In genomic region chr19:35552534-35553384, GRCh38 we compare ENCODE assay signal across 1 cellular context.
TF ChIP-seq lines count a peak whose summit lies in the region.

No MANE protein-coding gene starts in this region.

TF ChIP-seq in HepG2, 621 proteins besides CTCF, POLR2A, EP300 and RAD21 (continues in another document):
- TF ChIP-seq KDM2A (CRISPR knock-in tag; IDR thresholded peaks at IDR 0.05; ENCODE audit: borderline replicate concordance, low read depth) = 0 out of 2 replicates have a peak, but pooled peaks have one; percentile 28
- TF ChIP-seq SETDB1 (CRISPR knock-in tag; IDR thresholded peaks at IDR 0.05; ENCODE audit: borderline replicate concordance) = no peak
- no peak for TF ChIP-seq THAP7 (CRISPR knock-in tag; IDR thresholded peaks at IDR 0.05)
- TF ChIP-seq RBAK (CRISPR knock-in tag; IDR thresholded peaks at IDR 0.05) = no peak
- no peak for TF ChIP-seq SRSF4 (IDR thresholded peaks at IDR 0.05; ENCODE audit: low read depth, low read length, poor library complexity, severe bottlenecking)
- TF ChIP-seq ZNF576 (CRISPR knock-in tag; IDR thresholded peaks at IDR 0.05) = no peak
- no peak for TF ChIP-seq PCBP1 (IDR thresholded peaks at IDR 0.05; ENCODE audit: borderline replicate concordance, low read depth, low read length)
- no peak for TF ChIP-seq NFKB2 (CRISPR knock-in tag; IDR thresholded peaks at IDR 0.05; ENCODE audit: borderline replicate concordance)
- no peak for TF ChIP-seq YY1 (IDR thresholded peaks at IDR 0.05; ENCODE audit: insufficient read depth, insufficient replicate concordance, low read depth, low read length)
- TF ChIP-seq ZNF484 (CRISPR knock-in tag; IDR thresholded peaks at IDR 0.05; ENCODE audit: borderline replicate concordance, low read depth) = no peak
- TF ChIP-seq ATF1 (CRISPR knock-in tag; IDR thresholded peaks at IDR 0.05) = no peak
- TF ChIP-seq ZNF704 (CRISPR knock-in tag; IDR thresholded peaks at IDR 0.05; ENCODE audit: borderline replicate concordance) = no peak
- no peak for TF ChIP-seq NAIF1 (CRISPR knock-in tag; IDR thresholded peaks at IDR 0.05; ENCODE audit: borderline replicate concordance)
- no peak for TF ChIP-seq PRPF4 (IDR thresholded peaks at IDR 0.05; ENCODE audit: low read depth, low read length, poor library complexity, severe bottlenecking)
- no peak for TF ChIP-seq ZNF329 (CRISPR knock-in tag; IDR thresholded peaks at IDR 0.05; ENCODE audit: low read depth)
- TF ChIP-seq ATF4 (CRISPR knock-in tag; IDR thresholded peaks at IDR 0.05) = no peak
- no peak for TF ChIP-seq DR1 (CRISPR knock-in tag; IDR thresholded peaks at IDR 0.05)
- TF ChIP-seq MYPOP (CRISPR knock-in tag; IDR thresholded peaks at IDR 0.05) = no peak
- no peak for TF ChIP-seq SRSF9 (IDR thresholded peaks at IDR 0.05; ENCODE audit: borderline replicate concordance, insufficient read depth, low read depth, low read length, poor library complexity, severe bottlenecking)
- no peak for TF ChIP-seq ZNF24 (IDR thresholded peaks at IDR 0.05)
- no peak for TF ChIP-seq TFDP1 (CRISPR knock-in tag; IDR thresholded peaks at IDR 0.05; ENCODE audit: borderline replicate concordance)
- TF ChIP-seq ZNF253 (CRISPR knock-in tag; IDR thresholded peaks at IDR 0.05; ENCODE audit: borderline replicate concordance) = no peak
- TF ChIP-seq ZMAT5 (CRISPR knock-in tag; IDR thresholded peaks at IDR 0.05; ENCODE audit: borderline replicate concordance, low read depth) = no peak
- no peak for TF ChIP-seq MNT (IDR thresholded peaks at IDR 0.05)
- TF ChIP-seq ZNF282 (IDR thresholded peaks at IDR 0.05; ENCODE audit: partially characterized antibody) = no peak
- TF ChIP-seq ZNF292 (CRISPR knock-in tag; IDR thresholded peaks at IDR 0.05; ENCODE audit: borderline replicate concordance, low read depth) = peak; percentile 83; the same call in 1 of the 2 replicates
- no peak for TF ChIP-seq CBX5 (CRISPR knock-in tag; IDR thresholded peaks at IDR 0.05; ENCODE audit: borderline replicate concordance)
- no peak for TF ChIP-seq ZNF34 (CRISPR knock-in tag; IDR thresholded peaks at IDR 0.05; ENCODE audit: borderline replicate concordance)
- no peak for TF ChIP-seq AKAP8 (CRISPR knock-in tag; IDR thresholded peaks at IDR 0.05)
- TF ChIP-seq GATA4 (IDR thresholded peaks at IDR 0.05; ENCODE audit: borderline replicate concordance, low read depth) = no peak
- TF ChIP-seq CCDC6 (CRISPR knock-in tag; IDR thresholded peaks at IDR 0.05) = no peak
- TF ChIP-seq KAT8 (CRISPR knock-in tag; IDR thresholded peaks at IDR 0.05) = no peak
- TF ChIP-seq NR2F1 (CRISPR knock-in tag; IDR thresholded peaks at IDR 0.05) = peak; percentile 51 to 69
- TF ChIP-seq KMT2A (CRISPR knock-in tag; IDR thresholded peaks at IDR 0.05) = no peak
- TF ChIP-seq ZNF280D (CRISPR knock-in tag; IDR thresholded peaks at IDR 0.05) = no peak
- no peak for TF ChIP-seq HOXA9 (CRISPR knock-in tag; IDR thresholded peaks at IDR 0.05; ENCODE audit: borderline replicate concordance)
- no peak for TF ChIP-seq ZNF512 (CRISPR knock-in tag; IDR thresholded peaks at IDR 0.05)
- TF ChIP-seq ZGPAT (CRISPR knock-in tag; IDR thresholded peaks at IDR 0.05) = no peak
- no peak for TF ChIP-seq HES4 (CRISPR knock-in tag; IDR thresholded peaks at IDR 0.05; ENCODE audit: borderline replicate concordance)
- TF ChIP-seq ZBTB46 (CRISPR knock-in tag; IDR thresholded peaks at IDR 0.05; ENCODE audit: borderline replicate concordance) = no peak
- no peak for TF ChIP-seq ZNF383 (CRISPR knock-in tag; IDR thresholded peaks at IDR 0.05; ENCODE audit: borderline replicate concordance)
- no peak for TF ChIP-seq ZNF274 (CRISPR knock-in tag; IDR thresholded peaks at IDR 0.05)
- peak; percentile 56; the same call in 1 of the 2 replicates for TF ChIP-seq HOXA3 (CRISPR knock-in tag; IDR thresholded peaks at IDR 0.05)
- no peak for TF ChIP-seq ZFAT (CRISPR knock-in tag; conservative IDR thresholded peaks at IDR 0.05)
- no peak for TF ChIP-seq ZNF761 (CRISPR knock-in tag; conservative IDR thresholded peaks at IDR 0.05)
- TF ChIP-seq TMF1 (CRISPR knock-in tag; IDR thresholded peaks at IDR 0.05; ENCODE audit: low read depth) = no peak
